16 cellular contexts compared by ENCODE assay signal in genomic region chr10:118321724-118322575, GRCh38. TPM values are rescaled to one million over a fixed set of nuclear protein-coding genes. Genes with fewer than 3 reads are reported as not detected.
DNase-seq lines count a peak whose midpoint lies in the region; ATAC-seq and TF ChIP-seq lines count a peak whose summit lies in the region.
"Had no signal": no experiment of that assay in that cellular context is flagged by ENCODE, and none has a peak within 500 bp of the region (broad histone marks: within the 10 kb centered on the region; RNA-seq: fewer than 3 reads in every experiment).

No MANE protein-coding gene starts in this region.

- H3K18ac ChIP-seq in IMR-90 (ENCODE audit: low read depth, low read length): no peak overlapping the region

- no peak overlapping the region for H3K9ac ChIP-seq in IMR-90 (ENCODE audit: low read depth, low read length)

- no peak overlapping the region for H3K56ac ChIP-seq in IMR-90 (ENCODE audit: extremely low read depth, insufficient read depth, low read length)

- H3K14ac ChIP-seq in IMR-90 (replicated peaks; ENCODE audit: low read depth, low read length): no peak overlapping the region

- dilution Hi-C loops in IMR-90 (cut with HindIII; ENCODE audit: low sequenced_read_pairs, unreplicated experiment): no loop called here

- H2BK120ac ChIP-seq in IMR-90 (ENCODE audit: low read depth, low read length): no peak overlapping the region

- peak overlapping the region; percentile 13; the same call in 1 of the 2 replicates for H4K5ac ChIP-seq in IMR-90 (ENCODE audit: low read depth, low read length)

- H2AFZ ChIP-seq in ACC112 (ENCODE audit: low read length, unreplicated experiment): peak overlapping the region; percentile 21
- H2AFZ ChIP-seq in IMR-90 (replicated peaks; ENCODE audit: low read length, poor library complexity): no peak overlapping the region

- H3K27me3 ChIP-seq in ACC112 (ENCODE audit: insufficient read depth, low read length) (no peaks in the 10 kb centered on the region), IMR-90 (ENCODE audit: control insufficient read depth, insufficient read depth, low read length) (no peaks in the 10 kb centered on the region), esophagus squamous epithelium (no peaks in the 10 kb centered on the region), psoas muscle (ENCODE audit: insufficient read depth in 3 of 3, low read length in 2 of 3) (no peaks in the 10 kb centered on the region)

- ATAC-seq in IMR-90 (ENCODE audit: low read depth): no peak
- no peak for ATAC-seq in psoas muscle
- no peak for ATAC-seq in HG02642 (IDR thresholded peaks at IDR 0.05; ENCODE audit: poor library complexity, unreplicated experiment)
- ATAC-seq: activated naive CD4-positive, alpha-beta T cell treated with anti-CD3 and anti-CD28 coated beads, Interleukin-2, amount 50 U/mL, for 72 hours had no signal

- no peaks in the 10 kb centered on the region for H3K9me1 ChIP-seq in IMR-90 (ENCODE audit: insufficient read depth, low read length)

- H3K4me3 ChIP-seq in ACC112 (ENCODE audit: low read depth, low read length) (no peak overlapping the region), IMR-90 (ENCODE audit: insufficient read depth, low read depth, low read length) (no peak overlapping the region), esophagus squamous epithelium (no peak overlapping the region), psoas muscle (no peak overlapping the region)

- WGBS in IMR-90 (ENCODE audit: extremely low coverage in 2 of 2, insufficient read length in 1 of 2), 2 experiments: no CpG with 5 or more reads among the region's 6 CpGs
- 63 to 68% methylated on average over 6 of the region's 6 CpGs for WGBS in esophagus squamous epithelium, 2 donors
- 53 to 65% (median 56%) methylated on average over 6 of the region's 6 CpGs for WGBS in psoas muscle, 3 donors

- no TSS peak for BruUV-seq in IMR-90 (replicated peaks; lab: Mats Ljungman, UMichigan)

- no peak overlapping the region for H3K27ac ChIP-seq in ACC112 (ENCODE audit: low read depth, low read length)
- H3K27ac ChIP-seq in IMR-90 (ENCODE audit: insufficient read depth, low read length): no peak overlapping the region
- H3K27ac ChIP-seq in esophagus squamous epithelium: peak overlapping the region in 3 of 4 donors; percentile 47 to 61 (median 50)
- H3K27ac ChIP-seq in psoas muscle: peak overlapping the region; percentile 31

- no peak overlapping the region for H2AK5ac ChIP-seq in IMR-90 (ENCODE audit: low read depth, low read length)

- H3K4ac ChIP-seq in IMR-90 (ENCODE audit: low read depth, low read length): no peak overlapping the region

- no peak overlapping the region for H2BK15ac ChIP-seq in IMR-90 (ENCODE audit: low read depth, low read length)

- H4K91ac ChIP-seq in IMR-90 (ENCODE audit: insufficient read depth, low read depth, low read length): no peak overlapping the region

- no peak for TF ChIP-seq RAD21 in IMR-90 (IDR thresholded peaks at IDR 0.05; ENCODE audit: low read length)

- H2BK5ac ChIP-seq in IMR-90 (ENCODE audit: low read depth, low read length, poor library complexity, severe bottlenecking): no peak overlapping the region

- TF ChIP-seq POLR2A in IMR-90 (IDR thresholded peaks at IDR 0.05; ENCODE audit: low read depth, low read length): no peak
- TF ChIP-seq POLR2A in esophagus squamous epithelium (IDR thresholded peaks at IDR 0.05): no peak

- no peak overlapping the region for H3K4me2 ChIP-seq in IMR-90 (ENCODE audit: low read depth, low read length)

- H3K36me3 ChIP-seq in ACC112 (ENCODE audit: insufficient read depth, low read length): peaks cover 4% of the 10 kb centered on the region
- H3K36me3 ChIP-seq in IMR-90 (ENCODE audit: control insufficient read depth, insufficient read depth, low read length): peaks cover 7% of the 10 kb centered on the region
- H3K36me3 ChIP-seq in esophagus squamous epithelium: peaks cover 0 to 75% (median 7%) of the 10 kb centered on the region in 3 donors
- H3K36me3 ChIP-seq in psoas muscle (ENCODE audit: insufficient read depth in 1 of 2, low read depth in 1 of 2): peaks cover 0 to 81% of the 10 kb centered on the region in 2 donors

- H3K79me1 ChIP-seq in IMR-90 (ENCODE audit: low read depth in 1 of 2, low read length in 2 of 2): peaks cover 0 to 4% of the 10 kb centered on the region in 2 experiments; a peak in 1 of 4 replicates

- H3K23ac ChIP-seq in IMR-90 (ENCODE audit: low read depth, low read length): no peak overlapping the region

- no peaks in the 10 kb centered on the region for H4K20me1 ChIP-seq in IMR-90 (ENCODE audit: insufficient read depth, low read length)

- H3K9me3 ChIP-seq in IMR-90 (ENCODE audit: control insufficient read depth, insufficient read depth, low read length) (no peaks in the 10 kb centered on the region), esophagus squamous epithelium (no peaks in the 10 kb centered on the region), psoas muscle (no peaks in the 10 kb centered on the region)

- H3K79me2 ChIP-seq in ACC112 (ENCODE audit: control insufficient read depth, insufficient read depth, low read length, unreplicated experiment): no peaks in the 10 kb centered on the region

- H3K4me1 ChIP-seq in ACC112 (ENCODE audit: control insufficient read depth, insufficient read depth, low read length, unreplicated experiment) (peaks cover 16% of the 10 kb centered on the region), IMR-90 (ENCODE audit: control insufficient read depth, insufficient read depth, low read length) (no peaks in the 10 kb centered on the region), esophagus squamous epithelium (no peaks in the 10 kb centered on the region), psoas muscle (peaks cover 11% of the 10 kb centered on the region)

- POLR2A ChIA-PET in IMR-90 (lab: Charles Lee; ENCODE audit: unreplicated experiment): no interaction called here

- no peak overlapping the region for H2AK9ac ChIP-seq in IMR-90 (replicated peaks; ENCODE audit: low read depth, low read length, poor library complexity)

- TF ChIP-seq CTCF in IMR-90 (conservative IDR thresholded peaks at IDR 0.05; ENCODE audit: low read depth, low read length) (no peak), esophagus squamous epithelium (IDR thresholded peaks at IDR 0.05) (no peak), psoas muscle (IDR thresholded peaks at IDR 0.05) (no peak)

- CTCF ChIA-PET in IMR-90 (lab: Yijun Ruan, JAX): no interaction called here

- DNase-seq in IMR-90 (no peak), esophagus squamous epithelium (lab: John Stamatoyannopoulos, UW) (no peak), psoas muscle (no peak), HK-2 (ENCODE audit: unreplicated experiment) (no peak), HUDEP-2 (lab: John Stamatoyannopoulos, UW; ENCODE audit: unreplicated experiment in 76 of 76) (no peak)
- no peak for DNase-seq in stimulated activated CD4-positive, alpha-beta T cell treated with anti-CD3 and anti-CD28 coated beads, Interleukin-12 subunit alpha, Interleukin-12 subunit beta, amount 100 ng/mL, for 4 hours
- DNase-seq: CD4-positive, CD25-positive, alpha-beta regulatory T cell; foreskin melanocyte; GF-D8; kidney; OCI-M1; SHP77; stimulated activated CD4-positive, alpha-beta T cell treated with anti-CD3 and anti-CD28 coated beads, Interleukin-2, amount 100 ng/mL, for 24 hours had no signal

- no peak overlapping the region; a peak in 1 of 4 replicates for H4K8ac ChIP-seq in IMR-90 (ENCODE audit: low read depth in 2 of 2, low read length in 2 of 2)

- H2BK20ac ChIP-seq in IMR-90 (ENCODE audit: low read depth, low read length): no peak overlapping the region

- in situ Hi-C loops in IMR-90 (cut with MboI; ENCODE audit: low sequenced_read_pairs): no loop called here

- intact Hi-C loops in IMR-90 (cut with micrococcal nuclease) (no loop called here), esophagus squamous epithelium (cut with DNase I) (no loop called here), psoas muscle (cut with DNase I) (no loop called here)

TF ChIP-seq in IMR-90, 13 proteins besides CTCF, POLR2A, EP300 and RAD21:
- TF ChIP-seq MXI1 (IDR thresholded peaks at IDR 0.05; ENCODE audit: borderline replicate concordance, low read depth, low read length) (no peak), RFX5 (IDR thresholded peaks at IDR 0.05; ENCODE audit: low read depth, low read length) (no peak), CHD1 (IDR thresholded peaks at IDR 0.05; ENCODE audit: low read depth, low read length) (no peak), NFE2L2 (IDR thresholded peaks at IDR 0.05; ENCODE audit: low read depth, low read length) (no peak), ELK1 (IDR thresholded peaks at IDR 0.05; ENCODE audit: borderline replicate concordance, low read depth, low read length) (no peak), MAZ (IDR thresholded peaks at IDR 0.05; ENCODE audit: borderline replicate concordance, low read depth, low read length) (no peak), USF2 (IDR thresholded peaks at IDR 0.05; ENCODE audit: low read depth, low read length) (no peak), RCOR1 (IDR thresholded peaks at IDR 0.05; ENCODE audit: insufficient replicate concordance, low read length) (no peak)

RNA-seq across cellular contexts. Expression of gene FAM204A, which starts 20.2 kb away (rescaled TPM):
- 50.5 and 54.3 TPM in 2 replicates for total RNA-seq in IMR-90 (2012; rRNA removed)
- 19.2 and 23.6 TPM in 2 replicates for polyA plus RNA-seq in IMR-90 (2012; rRNA removed)
- 7.8 and 14.2 TPM in 2 replicates for polyA plus RNA-seq in IMR-90 (2012; cell fraction: cytosol; rRNA removed)
- polyA plus RNA-seq in IMR-90 (2012; cell fraction: nucleus; rRNA removed; ENCODE audit: low replicate concordance): 4.0 and 8.0 TPM in 2 replicates
- total RNA-seq in esophagus squamous epithelium: 10 to 100 TPM in 3 of 4 donors, 1 to 10 TPM in 1; 8.9 to 40.8 (median 34.5) TPM
- total RNA-seq in psoas muscle: 10 to 100 TPM; 45.3 to 75.9 (median 61.1) TPM
- 100 to 1,000 TPM in 1 of 3 donors, 10 to 100 TPM in 2; 30.0 to 127 (median 59.8) TPM for polyA plus RNA-seq in psoas muscle

Comparison
In these comparisons a context has a peak if more than half of its experiments do, and no peak if none do; other contexts are left out.
1. H3K27ac ChIP-seq: peak in esophagus squamous epithelium (3 of 4) and psoas muscle (single experiment); none in ACC112 (single experiment) and IMR-90 (single experiment).